In genomic region chr19:7550987-7551761, GRCh38 we compare ENCODE assay signal across 9 cellular contexts. TPM values are rescaled to one million over a fixed set of nuclear protein-coding genes. Genes with fewer than 3 reads are reported as not detected.
DNase-seq lines count a peak whose midpoint lies in the region; ATAC-seq lines count a peak whose summit lies in the region.
"Had no signal": no experiment of that assay in that cellular context is flagged by ENCODE, and none has a peak within 500 bp of the region (broad histone marks: within the 10 kb centered on the region; RNA-seq: fewer than 3 reads in every experiment).

No MANE protein-coding gene starts in this region.

- no peak overlapping the region for H3K4ac ChIP-seq in trophoblast cell (ENCODE audit: low read depth, low read length)

- H2BK120ac ChIP-seq in trophoblast cell (ENCODE audit: insufficient read depth, low read length, poor library complexity) = no peak overlapping the region

- H3K36me3 Mint-ChIP-seq in activated naive CD8-positive, alpha-beta T cell treated with anti-CD3 and anti-CD28 coated beads, Interleukin-2, amount 10 ng/mL, durations not matched to agents 7 days and 5 days = peaks cover 24% of the 10 kb centered on the region

- ATAC-seq in activated naive CD8-positive, alpha-beta T cell treated with anti-CD3 and anti-CD28 coated beads, Interleukin-2, amount 10 ng/mL, durations not matched to agents 7 days and 5 days (ENCODE audit: low read depth) = peak; percentile 40
- ATAC-seq in left cardiac atrium (peak; percentile 91 to 96), GM18519 (IDR thresholded peaks at IDR 0.05; ENCODE audit: low FRiP score, unreplicated experiment) (no peak), GM18502 (IDR thresholded peaks at IDR 0.05; ENCODE audit: poor library complexity, unreplicated experiment) (no peak)

- no peak overlapping the region for H3K18ac ChIP-seq in trophoblast cell (ENCODE audit: low read length)

- intact Hi-C loops in left cardiac atrium (cut with DNase I) = no loop called here

- H3K23ac ChIP-seq in trophoblast cell (ENCODE audit: low read length) = no peak overlapping the region

- no peak overlapping the region for H2AFZ ChIP-seq in trophoblast cell (ENCODE audit: insufficient read depth, low read length, poor library complexity)

- H3K36me3 ChIP-seq in trophoblast cell (ENCODE audit: control insufficient read depth in 1 of 2, insufficient read depth in 2 of 2, low read length in 2 of 2) = peaks cover 28% of the 10 kb centered on the region in 2 experiments

- no peak overlapping the region for H3K27ac ChIP-seq in trophoblast cell (ENCODE audit: low read depth, low read length)
- H3K27ac ChIP-seq: ascending aorta had no signal

- H3K79me2 ChIP-seq in trophoblast cell (ENCODE audit: control insufficient read depth, insufficient read depth, low read length, poor library complexity) = no peaks in the 10 kb centered on the region

- H3K9ac ChIP-seq in trophoblast cell (ENCODE audit: low read length) = no peak overlapping the region

- peaks cover 26% of the 10 kb centered on the region for H3K4me1 Mint-ChIP-seq in activated naive CD8-positive, alpha-beta T cell treated with anti-CD3 and anti-CD28 coated beads, Interleukin-2, amount 10 ng/mL, durations not matched to agents 7 days and 5 days

- H2BK12ac ChIP-seq in trophoblast cell (ENCODE audit: low read length) = no peak overlapping the region

- H3K27ac Mint-ChIP-seq in activated naive CD8-positive, alpha-beta T cell treated with anti-CD3 and anti-CD28 coated beads, Interleukin-2, amount 10 ng/mL, durations not matched to agents 7 days and 5 days = peak overlapping the region; percentile 62

- H2AK5ac ChIP-seq in trophoblast cell (ENCODE audit: low read length) = no peak overlapping the region

- H3K4me2 ChIP-seq in trophoblast cell (ENCODE audit: low read length) = peak overlapping the region; percentile 60

- H4K12ac ChIP-seq in trophoblast cell (ENCODE audit: low read depth, low read length) = no peak overlapping the region

- no peak overlapping the region for H2BK5ac ChIP-seq in trophoblast cell (ENCODE audit: low read depth, low read length, poor library complexity)

- H4K8ac ChIP-seq in trophoblast cell (ENCODE audit: low read depth, low read length) = peak overlapping the region; percentile 68

- peaks cover 0 to 4% of the 10 kb centered on the region in 2 experiments for H3K4me1 ChIP-seq in trophoblast cell (ENCODE audit: control insufficient read depth in 1 of 2, insufficient read depth in 2 of 2, low read length in 2 of 2)
- H3K4me1 ChIP-seq: ascending aorta had no signal

- peaks cover 5% of the 10 kb centered on the region for H3K9me3 ChIP-seq in trophoblast cell (ENCODE audit: insufficient read depth, low read depth, low read length)
- H3K9me3 ChIP-seq: ascending aorta had no signal

- H3K4me3 Mint-ChIP-seq in activated naive CD8-positive, alpha-beta T cell treated with anti-CD3 and anti-CD28 coated beads, Interleukin-2, amount 10 ng/mL, durations not matched to agents 7 days and 5 days = peak overlapping the region; percentile 8

- no peaks in the 10 kb centered on the region for H3K27me3 ChIP-seq in trophoblast cell (ENCODE audit: insufficient read depth, low read length)
- H3K27me3 ChIP-seq: ascending aorta had no signal

- H3K79me1 ChIP-seq in trophoblast cell (ENCODE audit: low read length) = no peaks in the 10 kb centered on the region

- POLR2A ChIA-PET in activated naive CD8-positive, alpha-beta T cell treated with anti-CD3 and anti-CD28 coated beads, Interleukin-2, amount 10 ng/mL, durations not matched to agents 7 days and 5 days (lab: Charles Lee) = no interaction called here

- no peak overlapping the region for H4K91ac ChIP-seq in trophoblast cell (ENCODE audit: low read depth, low read length)

- no peaks in the 10 kb centered on the region for H3K9me3 Mint-ChIP-seq in activated naive CD8-positive, alpha-beta T cell treated with anti-CD3 and anti-CD28 coated beads, Interleukin-2, amount 10 ng/mL, durations not matched to agents 7 days and 5 days

- H3K4me3 ChIP-seq in trophoblast cell (ENCODE audit: low read depth, low read length) = peak overlapping the region; percentile 71

- H3K27me3 Mint-ChIP-seq in activated naive CD8-positive, alpha-beta T cell treated with anti-CD3 and anti-CD28 coated beads, Interleukin-2, amount 10 ng/mL, durations not matched to agents 7 days and 5 days = no peaks in the 10 kb centered on the region

- WGBS in trophoblast cell (ENCODE audit: extremely low coverage, insufficient coverage, insufficient read length) = no CpG with 5 or more reads among the region's 51 CpGs

- DNase-seq in COLO668 (lab: John Stamatoyannopoulos, UW; ENCODE audit: unreplicated experiment) (peak; percentile 26), HuH-7 (ENCODE audit: low spot score) (peak; percentile 55), left cardiac atrium (peak; percentile 75), trophoblast cell (peak; percentile 84), H4 (ENCODE audit: low spot score) (no peak)
- DNase-seq in activated naive CD8-positive, alpha-beta T cell treated with anti-CD3 and anti-CD28 coated beads, Interleukin-2, amount 10 ng/mL, durations not matched to agents 7 days and 5 days = no peak

- H3K14ac ChIP-seq in trophoblast cell (ENCODE audit: low read length) = no peak overlapping the region

RNA-seq across cellular contexts. Expression of gene PNPLA6, which starts 15.7 kb away (rescaled TPM):
- total RNA-seq in activated naive CD8-positive, alpha-beta T cell treated with anti-CD3 and anti-CD28 coated beads, Interleukin-2, amount 10 ng/mL, durations not matched to agents 7 days and 5 days = 100 to 1,000 TPM; 152 to 155 TPM
- 10 to 100 TPM; 59.2 to 61.7 TPM for total RNA-seq in left cardiac atrium
- 73.4 and 78.6 TPM in 2 replicates for polyA plus RNA-seq in trophoblast cell (2013)
- total RNA-seq in H4 (2014; rRNA removed; shearing (Covaris generic)) = 32.5 and 41.4 TPM in 2 replicates

RNA-seq across cellular contexts. Expression of gene MCOLN1, which starts 28.8 kb away (rescaled TPM):
- total RNA-seq in activated naive CD8-positive, alpha-beta T cell treated with anti-CD3 and anti-CD28 coated beads, Interleukin-2, amount 10 ng/mL, durations not matched to agents 7 days and 5 days = 10 to 100 TPM; 17.5 to 18.2 TPM
- 10 to 100 TPM; 21.2 to 25.0 TPM for total RNA-seq in left cardiac atrium
- polyA plus RNA-seq in trophoblast cell (2013) = 26.7 and 29.7 TPM in 2 replicates
- total RNA-seq in H4 (2014; rRNA removed; shearing (Covaris generic)) = 3.9 and 5.8 TPM in 2 replicates

RNA-seq across cellular contexts. Expression of gene ZNF358, which starts 35.3 kb away (rescaled TPM):
- total RNA-seq in activated naive CD8-positive, alpha-beta T cell treated with anti-CD3 and anti-CD28 coated beads, Interleukin-2, amount 10 ng/mL, durations not matched to agents 7 days and 5 days = 10 to 100 TPM; 12.6 to 13.1 TPM
- 10 to 100 TPM; 75.3 to 82.4 TPM for total RNA-seq in left cardiac atrium
- 94.3 and 106 TPM in 2 replicates for polyA plus RNA-seq in trophoblast cell (2013)
- 31.9 and 37.5 TPM in 2 replicates for total RNA-seq in H4 (2014; rRNA removed; shearing (Covaris generic))

RNA-seq across cellular contexts. Expression of gene CAMSAP3, which starts 44.5 kb away (rescaled TPM):
- total RNA-seq in activated naive CD8-positive, alpha-beta T cell treated with anti-CD3 and anti-CD28 coated beads, Interleukin-2, amount 10 ng/mL, durations not matched to agents 7 days and 5 days = under 1 TPM; 0.40 to 0.50 TPM
- 1 to 10 TPM in 1 of 2 donors, under 1 TPM in 1; 0.73 to 2.0 TPM for total RNA-seq in left cardiac atrium
- 15.1 and 16.3 TPM in 2 replicates for polyA plus RNA-seq in trophoblast cell (2013)
- total RNA-seq in H4 (2014; rRNA removed; shearing (Covaris generic)) = 0.31 and 0.43 TPM in 2 replicates
- total RNA-seq: ascending aorta had no signal

Comparison
In these comparisons a context has a peak if more than half of its experiments do, and no peak if none do; other contexts are left out.
1. DNase-seq: peak in COLO668 (single experiment), HuH-7 (single experiment), left cardiac atrium (single experiment) and trophoblast cell (2 of 2); none in activated naive CD8-positive, alpha-beta T cell treated with anti-CD3 and anti-CD28 coated beads, Interleukin-2, amount 10 ng/mL, durations not matched to agents 7 days and 5 days (single experiment) and H4 (single experiment).
2. ATAC-seq: peak in activated naive CD8-positive, alpha-beta T cell treated with anti-CD3 and anti-CD28 coated beads, Interleukin-2, amount 10 ng/mL, durations not matched to agents 7 days and 5 days (single experiment) and left cardiac atrium (2 of 2); none in GM18519 (single experiment) and GM18502 (single experiment).